11 cellular contexts compared by ENCODE assay signal in the genomic region with DNA sequence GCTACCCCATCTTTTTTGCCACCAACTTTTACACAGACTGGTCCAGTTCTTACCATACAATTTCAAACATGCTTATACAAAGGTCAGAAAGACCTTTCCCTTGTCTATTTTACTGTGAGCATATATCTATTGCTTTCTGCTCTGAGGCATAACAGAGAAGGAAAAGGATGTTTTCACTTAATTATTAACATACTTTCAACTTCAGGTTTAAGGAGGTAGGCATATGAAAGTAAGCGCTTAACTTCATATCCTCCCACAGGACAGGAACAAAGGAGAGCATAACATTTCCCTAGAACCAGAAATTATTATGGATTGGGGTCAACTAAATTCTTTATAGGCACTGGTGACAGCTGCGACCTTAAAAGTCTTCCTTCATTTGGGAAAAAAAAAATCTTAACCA. TPM values are rescaled to one million over a fixed set of nuclear protein-coding genes. Genes with fewer than 3 reads are reported as not detected.
DNase-seq lines count a peak whose midpoint lies in the region; ATAC-seq and TF ChIP-seq lines count a peak whose summit lies in the region.
"Had no signal": no experiment of that assay in that cellular context is flagged by ENCODE, and none has a peak within 500 bp of the region (broad histone marks: within the 10 kb centered on the region; RNA-seq: fewer than 3 reads in every experiment).

No MANE protein-coding gene starts in this region.

- no peaks in the 10 kb centered on the region for H3K27me3 ChIP-seq in tibial artery

- H3K4me3 Mint-ChIP-seq in activated naive CD4-positive, alpha-beta T cell treated with anti-CD3 and anti-CD28 coated beads for 36 hours, result peak overlapping the region; percentile 78
- H3K4me3 Mint-ChIP-seq in T-helper 17 cell (peak overlapping the region; percentile 91), immature natural killer cell (peak overlapping the region; percentile 85 to 92 (median 90))

- peak overlapping the region; percentile 75 to 89 for H3K4me3 ChIP-seq in tibial artery

- CTCF ChIA-PET in activated naive CD4-positive, alpha-beta T cell treated with anti-CD3 and anti-CD28 coated beads for 36 hours (lab: Charles Lee), result interaction anchor here (0.7 kb wide), 1 partner anchor 116 kb away, joined by 3 read pairs; no protein-coding TSS in a partner anchor

- intact Hi-C loops in activated naive CD4-positive, alpha-beta T cell treated with anti-CD3 and anti-CD28 coated beads for 36 hours (cut with micrococcal nuclease), result loop anchor here (1.0 to 10.0 kb wide), 3 partner anchors 155 to 978 kb away; a partner anchor contains a TSS
- intact Hi-C loops in tibial artery (cut with DNase I; ENCODE audit: low total_unique reads), result no loop called here

- H3K4me1 ChIP-seq in tibial artery, result peaks cover 0 to 22% (median 3%) of the 10 kb centered on the region in 4 donors

- H3K36me3 ChIP-seq in tibial artery, result no peaks in the 10 kb centered on the region

- H3K4me1 Mint-ChIP-seq in activated naive CD4-positive, alpha-beta T cell treated with anti-CD3 and anti-CD28 coated beads for 36 hours (ENCODE audit: low read depth), result peaks cover 16% of the 10 kb centered on the region
- H3K4me1 Mint-ChIP-seq in T-helper 17 cell (peaks cover 10% of the 10 kb centered on the region), immature natural killer cell (peaks cover 10 to 14% of the 10 kb centered on the region in 2 donors)

- no peak for DNase-seq in activated naive CD4-positive, alpha-beta T cell treated with anti-CD3 and anti-CD28 coated beads for 36 hours
- no peak for DNase-seq in activated naive CD4-positive, alpha-beta T cell treated with Interleukin-2 at 50 U/mL for 16 hours
- DNase-seq in T-helper 17 cell (no peak), immature natural killer cell (no peak), tibial artery (no peak), SHP77 treated with DMSO at 0.1 percent for 48 hours (lab: John Stamatoyannopoulos, UW) (no peak), NCI-H2171 treated with DMSO at 0.1 percent for 48 hours (lab: John Stamatoyannopoulos, UW) (no peak)
- DNase-seq: DMS 273 treated with DMSO at 0.1 percent for 48 hours had no signal

- ATAC-seq in T-helper 17 cell, result no peak
- no peak for ATAC-seq in HG03520 (IDR thresholded peaks at IDR 0.05; ENCODE audit: unreplicated experiment)

- H3K27me3 Mint-ChIP-seq in activated naive CD4-positive, alpha-beta T cell treated with anti-CD3 and anti-CD28 coated beads for 36 hours (ENCODE audit: low read depth), result peaks cover 20% of the 10 kb centered on the region
- H3K27me3 Mint-ChIP-seq in T-helper 17 cell (peaks cover 20% of the 10 kb centered on the region), immature natural killer cell (ENCODE audit: low read depth in 3 of 3) (peaks cover under 1 to 6% (median 2%) of the 10 kb centered on the region in 3 donors)

- no peaks in the 10 kb centered on the region for H3K36me3 Mint-ChIP-seq in activated naive CD4-positive, alpha-beta T cell treated with anti-CD3 and anti-CD28 coated beads for 36 hours (ENCODE audit: low read depth)
- H3K36me3 Mint-ChIP-seq in T-helper 17 cell (ENCODE audit: low read depth), result no peaks in the 10 kb centered on the region
- H3K36me3 Mint-ChIP-seq in immature natural killer cell, result no peaks in the 10 kb centered on the region

- peak overlapping the region; percentile 85 for H3K27ac Mint-ChIP-seq in activated naive CD4-positive, alpha-beta T cell treated with anti-CD3 and anti-CD28 coated beads for 36 hours
- peak overlapping the region; percentile 89 for H3K27ac Mint-ChIP-seq in T-helper 17 cell
- peak overlapping the region in 2 of 6 donors; percentile 51 to 54 for H3K27ac Mint-ChIP-seq in immature natural killer cell

- H3K9me3 Mint-ChIP-seq in activated naive CD4-positive, alpha-beta T cell treated with anti-CD3 and anti-CD28 coated beads for 36 hours, result peaks cover 1% of the 10 kb centered on the region
- peaks cover 0 to 2% (median 0%) of the 10 kb centered on the region in 6 donors for H3K9me3 Mint-ChIP-seq in immature natural killer cell

- peak overlapping the region; percentile 94 to 96 for H3K27ac ChIP-seq in tibial artery

- no peak for TF ChIP-seq CTCF in tibial artery (IDR thresholded peaks at IDR 0.05)

- H3K9me3 ChIP-seq in T-helper 17 cell (ENCODE audit: control insufficient read depth, low read length, poor library complexity, severe bottlenecking) (no peaks in the 10 kb centered on the region), tibial artery (no peaks in the 10 kb centered on the region)

RNA-seq across cellular contexts. Expression of a gene that starts 1.1 kb away (rescaled TPM):
- total RNA-seq in activated naive CD4-positive, alpha-beta T cell treated with anti-CD3 and anti-CD28 coated beads for 36 hours, result 10 to 100 TPM; 31.7 to 32.7 TPM
- total RNA-seq in T-helper 17 cell, result 10 to 100 TPM; 21.7 to 24.6 TPM
- polyA plus RNA-seq in immature natural killer cell, result 1 to 10 TPM in 2 of 3 donors, not detected in 1; 1.5 to 1.6 TPM

RNA-seq across cellular contexts. Expression of a gene that starts 14.5 kb away (rescaled TPM):
- not detected for total RNA-seq in activated naive CD4-positive, alpha-beta T cell treated with anti-CD3 and anti-CD28 coated beads for 36 hours
- not detected for total RNA-seq in T-helper 17 cell
- not detected for polyA plus RNA-seq in immature natural killer cell
- total RNA-seq: bronchial epithelial cell had no signal

RNA-seq across cellular contexts. Expression of a gene that starts 29.1 kb away (rescaled TPM):
- not detected for total RNA-seq in activated naive CD4-positive, alpha-beta T cell treated with anti-CD3 and anti-CD28 coated beads for 36 hours
- not detected for total RNA-seq in T-helper 17 cell
- polyA plus RNA-seq in immature natural killer cell, result not detected
- total RNA-seq: bronchial epithelial cell had no signal

RNA-seq across cellular contexts. Expression of a gene that starts 56.2 kb away (rescaled TPM):
- total RNA-seq in activated naive CD4-positive, alpha-beta T cell treated with anti-CD3 and anti-CD28 coated beads for 36 hours, result not detected
- total RNA-seq in T-helper 17 cell, result not detected
- polyA plus RNA-seq in immature natural killer cell, result not detected
- total RNA-seq: bronchial epithelial cell, M059J had no signal
